3 cellular contexts compared by ENCODE assay signal in the genomic region with DNA sequence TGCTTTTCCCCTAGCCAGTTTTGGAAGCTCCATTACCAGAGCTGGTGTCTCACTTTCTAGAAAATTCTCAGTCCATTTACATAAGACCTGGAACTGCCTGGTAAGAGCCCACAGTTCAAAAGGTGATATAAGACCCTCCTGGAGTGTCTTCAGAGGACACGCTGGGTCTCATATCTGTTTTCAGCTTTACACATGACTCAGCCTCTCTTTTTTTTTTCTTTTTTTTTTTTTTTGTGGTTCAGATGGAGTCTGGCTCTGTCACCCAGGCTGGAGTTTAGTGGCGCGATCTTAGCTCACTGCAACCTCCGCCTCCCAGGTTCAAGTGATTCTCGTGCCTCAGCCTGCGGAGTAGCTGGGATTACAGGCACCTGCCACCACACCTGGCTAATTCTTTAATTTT.
TF ChIP-seq lines count a peak whose summit lies in the region.

No MANE protein-coding gene starts in this region.

TF ChIP-seq in SK-N-SH, 30 proteins besides CTCF, POLR2A, EP300 and RAD21:
- TF ChIP-seq FOSL2 (IDR thresholded peaks at IDR 0.05; ENCODE audit: borderline replicate concordance, low read depth) (0 out of 2 replicates have a peak, but pooled peaks have one; percentile 22), ELF1 (IDR thresholded peaks at IDR 0.05) (no peak)
TF ChIP-seq in SK-N-SH: peak in this region for 1.

TF ChIP-seq in SK-N-SH treated with all-trans-retinoic acid at 6 μM for 48 hours, 23 proteins besides CTCF, POLR2A, EP300 and RAD21:
- no peak for TF ChIP-seq ESRRG (CRISPR knock-in tag; IDR thresholded peaks at IDR 0.05)
- no peak for TF ChIP-seq ARNTL (CRISPR knock-in tag; IDR thresholded peaks at IDR 0.05; ENCODE audit: borderline replicate concordance, low read depth)
- no peak for TF ChIP-seq ZNF8 (CRISPR knock-in tag; IDR thresholded peaks at IDR 0.05)
- TF ChIP-seq ZFP30 (CRISPR knock-in tag; IDR thresholded peaks at IDR 0.05) = no peak
- TF ChIP-seq, protein P1, sequence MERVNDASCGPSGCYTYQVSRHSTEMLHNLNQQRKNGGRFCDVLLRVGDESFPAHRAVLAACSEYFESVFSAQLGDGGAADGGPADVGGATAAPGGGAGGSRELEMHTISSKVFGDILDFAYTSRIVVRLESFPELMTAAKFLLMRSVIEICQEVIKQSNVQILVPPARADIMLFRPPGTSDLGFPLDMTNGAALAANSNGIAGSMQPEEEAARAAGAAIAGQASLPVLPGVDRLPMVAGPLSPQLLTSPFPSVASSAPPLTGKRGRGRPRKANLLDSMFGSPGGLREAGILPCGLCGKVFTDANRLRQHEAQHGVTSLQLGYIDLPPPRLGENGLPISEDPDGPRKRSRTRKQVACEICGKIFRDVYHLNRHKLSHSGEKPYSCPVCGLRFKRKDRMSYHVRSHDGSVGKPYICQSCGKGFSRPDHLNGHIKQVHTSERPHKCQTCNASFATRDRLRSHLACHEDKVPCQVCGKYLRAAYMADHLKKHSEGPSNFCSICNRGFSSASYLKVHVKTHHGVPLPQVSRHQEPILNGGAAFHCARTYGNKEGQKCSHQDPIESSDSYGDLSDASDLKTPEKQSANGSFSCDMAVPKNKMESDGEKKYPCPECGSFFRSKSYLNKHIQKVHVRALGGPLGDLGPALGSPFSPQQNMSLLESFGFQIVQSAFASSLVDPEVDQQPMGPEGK (CRISPR knock-in tag; IDR thresholded peaks at IDR 0.05; ENCODE audit: borderline replicate concordance) = no peak
- TF ChIP-seq RARB (CRISPR knock-in tag; IDR thresholded peaks at IDR 0.05) = no peak
- TF ChIP-seq TCF4 (CRISPR knock-in tag; IDR thresholded peaks at IDR 0.05; ENCODE audit: borderline replicate concordance) = no peak

TF ChIP-seq in K562, 482 proteins besides CTCF, POLR2A, EP300 and RAD21:
- TF ChIP-seq, protein P2, sequence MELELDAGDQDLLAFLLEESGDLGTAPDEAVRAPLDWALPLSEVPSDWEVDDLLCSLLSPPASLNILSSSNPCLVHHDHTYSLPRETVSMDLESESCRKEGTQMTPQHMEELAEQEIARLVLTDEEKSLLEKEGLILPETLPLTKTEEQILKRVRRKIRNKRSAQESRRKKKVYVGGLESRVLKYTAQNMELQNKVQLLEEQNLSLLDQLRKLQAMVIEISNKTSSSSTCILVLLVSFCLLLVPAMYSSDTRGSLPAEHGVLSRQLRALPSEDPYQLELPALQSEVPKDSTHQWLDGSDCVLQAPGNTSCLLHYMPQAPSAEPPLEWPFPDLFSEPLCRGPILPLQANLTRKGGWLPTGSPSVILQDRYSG (tag; conservative IDR thresholded peaks at IDR 0.05; ENCODE audit: low read depth) = no peak
- TF ChIP-seq, protein P3, sequence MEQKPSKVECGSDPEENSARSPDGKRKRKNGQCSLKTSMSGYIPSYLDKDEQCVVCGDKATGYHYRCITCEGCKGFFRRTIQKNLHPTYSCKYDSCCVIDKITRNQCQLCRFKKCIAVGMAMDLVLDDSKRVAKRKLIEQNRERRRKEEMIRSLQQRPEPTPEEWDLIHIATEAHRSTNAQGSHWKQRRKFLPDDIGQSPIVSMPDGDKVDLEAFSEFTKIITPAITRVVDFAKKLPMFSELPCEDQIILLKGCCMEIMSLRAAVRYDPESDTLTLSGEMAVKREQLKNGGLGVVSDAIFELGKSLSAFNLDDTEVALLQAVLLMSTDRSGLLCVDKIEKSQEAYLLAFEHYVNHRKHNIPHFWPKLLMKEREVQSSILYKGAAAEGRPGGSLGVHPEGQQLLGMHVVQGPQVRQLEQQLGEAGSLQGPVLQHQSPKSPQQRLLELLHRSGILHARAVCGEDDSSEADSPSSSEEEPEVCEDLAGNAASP (IDR thresholded peaks at IDR 0.05) = no peak
- peak; percentile 23; the same call in 1 of the 2 replicates for TF ChIP-seq JUND (IDR thresholded peaks at IDR 0.05; ENCODE audit: borderline replicate concordance, low read depth, low read length)
- peak; percentile 38; the same call in 1 of the 3 replicates for TF ChIP-seq JUND (tag; IDR thresholded peaks at IDR 0.05; ENCODE audit: borderline replicate concordance, low read depth, low read length)
- TF ChIP-seq NFE2 (IDR thresholded peaks at IDR 0.05; ENCODE audit: low read depth) = 0 out of 2 replicates have a peak, but pooled peaks have one; percentile 18
- peak; percentile 90 for TF ChIP-seq ZNF384 (IDR thresholded peaks at IDR 0.05; ENCODE audit: low read depth, low read length)
- TF ChIP-seq RBM39 (optimal IDR thresholded peaks at IDR 0.05; ENCODE audit: low read depth, low read length) = no peak
- TF ChIP-seq SMARCE1 (IDR thresholded peaks at IDR 0.05) = peak; percentile 22; the same call in 1 of the 2 replicates
- TF ChIP-seq, protein P4, sequence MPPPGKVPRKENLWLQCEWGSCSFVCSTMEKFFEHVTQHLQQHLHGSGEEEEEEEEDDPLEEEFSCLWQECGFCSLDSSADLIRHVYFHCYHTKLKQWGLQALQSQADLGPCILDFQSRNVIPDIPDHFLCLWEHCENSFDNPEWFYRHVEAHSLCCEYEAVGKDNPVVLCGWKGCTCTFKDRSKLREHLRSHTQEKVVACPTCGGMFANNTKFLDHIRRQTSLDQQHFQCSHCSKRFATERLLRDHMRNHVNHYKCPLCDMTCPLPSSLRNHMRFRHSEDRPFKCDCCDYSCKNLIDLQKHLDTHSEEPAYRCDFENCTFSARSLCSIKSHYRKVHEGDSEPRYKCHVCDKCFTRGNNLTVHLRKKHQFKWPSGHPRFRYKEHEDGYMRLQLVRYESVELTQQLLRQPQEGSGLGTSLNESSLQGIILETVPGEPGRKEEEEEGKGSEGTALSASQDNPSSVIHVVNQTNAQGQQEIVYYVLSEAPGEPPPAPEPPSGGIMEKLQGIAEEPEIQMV (tag; conservative IDR thresholded peaks at IDR 0.05; ENCODE audit: low read depth) = no peak
- peak; percentile 68 for TF ChIP-seq FOSL1 (tag; conservative IDR thresholded peaks at IDR 0.05)
TF ChIP-seq in K562: peak in this region for 5.
